Comparison of ENCODE assay signal across 26 cellular contexts in the genomic region with DNA sequence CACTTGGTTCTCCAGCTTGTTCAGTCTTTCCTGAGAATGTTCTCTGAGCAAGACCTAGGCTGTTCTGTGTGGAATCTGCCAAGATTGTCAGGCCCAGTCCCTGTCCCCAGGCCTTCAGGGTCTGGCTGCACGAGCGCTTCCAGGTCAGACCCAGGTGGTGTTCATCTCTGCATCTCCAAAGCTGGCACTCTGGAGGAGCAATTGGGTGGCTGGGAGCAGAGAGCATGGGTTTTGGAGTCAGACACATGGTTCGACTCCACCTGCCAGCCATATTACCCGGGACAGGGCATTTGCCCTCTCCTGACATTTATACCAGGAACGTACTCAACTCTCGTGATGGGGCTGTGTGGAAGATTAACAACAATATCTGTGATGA. TPM values are rescaled to one million over a fixed set of nuclear protein-coding genes. Genes with fewer than 3 reads are reported as not detected.
A peak's percentile ranks its signal among the peaks of the same experiment; 100 is the strongest.
DNase-seq lines count a peak whose midpoint lies in the region; ATAC-seq and TF ChIP-seq lines count a peak whose summit lies in the region.
"Had no signal": no experiment of that assay in that cellular context is flagged by ENCODE, and none has a peak within 500 bp of the region (broad histone marks: within the 10 kb centered on the region; RNA-seq: fewer than 3 reads in every experiment).

No MANE protein-coding gene starts in this region.

- TF ChIP-seq CTCF in Peyer's patch (IDR thresholded peaks at IDR 0.05): no peak

- peaks cover 0 to 8% (median 0%) of the 10 kb centered on the region in 4 donors for H3K4me1 ChIP-seq in Peyer's patch
- H3K4me1 ChIP-seq: breast epithelium had no signal

- peaks cover 84% of the 10 kb centered on the region for H3K36me3 Mint-ChIP-seq in activated naive CD8-positive, alpha-beta T cell treated with anti-CD3 and anti-CD28 coated beads for 36 hours
- peaks cover 87% of the 10 kb centered on the region for H3K36me3 Mint-ChIP-seq in stimulated activated effector memory CD8-positive, alpha-beta T cell treated with anti-CD3 and anti-CD28 coated beads, Interleukin-12 subunit alpha, Interleukin-12 subunit beta, amount 100 ng/mL, for 72 hours
- H3K36me3 Mint-ChIP-seq: IgD-negative memory B cell, WTC11 had no signal

- H3K4me3 ChIP-seq in Peyer's patch: no peak overlapping the region
- H3K4me3 ChIP-seq: BLaER1 treated with 17β-estradiol and CSF1 and Interleukin-3, amounts not matched to agents 10 nM and 100 nM; breast epithelium; skin epidermis had no signal

- H3K27me3 Mint-ChIP-seq in activated naive CD8-positive, alpha-beta T cell treated with anti-CD3 and anti-CD28 coated beads for 36 hours: no peaks in the 10 kb centered on the region
- H3K27me3 Mint-ChIP-seq: IgD-negative memory B cell, naive B cell had no signal

- H3K4me3 Mint-ChIP-seq in activated naive CD8-positive, alpha-beta T cell treated with anti-CD3 and anti-CD28 coated beads for 36 hours: peak overlapping the region; percentile 73
- peak overlapping the region; percentile 76 for H3K4me3 Mint-ChIP-seq in stimulated activated effector memory CD8-positive, alpha-beta T cell treated with anti-CD3 and anti-CD28 coated beads, Interleukin-12 subunit alpha, Interleukin-12 subunit beta, amount 100 ng/mL, for 72 hours
- H3K4me3 Mint-ChIP-seq: H9, WTC11 had no signal

- H3K27ac Mint-ChIP-seq in activated naive CD8-positive, alpha-beta T cell treated with anti-CD3 and anti-CD28 coated beads for 36 hours: peak overlapping the region; percentile 99
- peak overlapping the region; percentile 95 for H3K27ac Mint-ChIP-seq in stimulated activated effector memory CD8-positive, alpha-beta T cell treated with anti-CD3 and anti-CD28 coated beads, Interleukin-12 subunit alpha, Interleukin-12 subunit beta, amount 100 ng/mL, for 72 hours
- H3K27ac Mint-ChIP-seq: H9, WTC11 had no signal

- H3K4me1 Mint-ChIP-seq in activated naive CD8-positive, alpha-beta T cell treated with anti-CD3 and anti-CD28 coated beads for 36 hours: peaks cover 96% of the 10 kb centered on the region
- H3K4me1 Mint-ChIP-seq in stimulated activated effector memory CD8-positive, alpha-beta T cell treated with anti-CD3 and anti-CD28 coated beads, Interleukin-12 subunit alpha, Interleukin-12 subunit beta, amount 100 ng/mL, for 72 hours: peaks cover 85% of the 10 kb centered on the region
- H3K4me1 Mint-ChIP-seq: H9, WTC11 had no signal

- TF ChIP-seq POLR2A in Peyer's patch (IDR thresholded peaks at IDR 0.05): no peak

- H3K36me3 ChIP-seq in Peyer's patch: no peaks in the 10 kb centered on the region
- H3K36me3 ChIP-seq: BLaER1 treated with 17β-estradiol and CSF1 and Interleukin-3, amounts not matched to agents 10 nM and 100 nM; breast epithelium had no signal

- no peaks in the 10 kb centered on the region for H3K27me3 ChIP-seq in Peyer's patch
- H3K27me3 ChIP-seq: BLaER1 treated with 17β-estradiol and CSF1 and Interleukin-3, amounts not matched to agents 10 nM and 100 nM; breast epithelium had no signal

- ATAC-seq in stimulated activated effector memory CD8-positive, alpha-beta T cell treated with anti-CD3 and anti-CD28 coated beads, Interleukin-12 subunit alpha, Interleukin-12 subunit beta, amount 100 ng/mL, for 72 hours: no peak
- ATAC-seq: PC-3, Right ventricle myocardium inferior, WTC11 had no signal

- no peaks in the 10 kb centered on the region for H3K9me3 Mint-ChIP-seq in activated naive CD8-positive, alpha-beta T cell treated with anti-CD3 and anti-CD28 coated beads for 36 hours
- no peaks in the 10 kb centered on the region for H3K9me3 Mint-ChIP-seq in stimulated activated effector memory CD8-positive, alpha-beta T cell treated with anti-CD3 and anti-CD28 coated beads, Interleukin-12 subunit alpha, Interleukin-12 subunit beta, amount 100 ng/mL, for 72 hours
- H3K9me3 Mint-ChIP-seq: H9, IgD-negative memory B cell, naive B cell, WTC11 had no signal

- peak; percentile 59 for DNase-seq in activated effector memory CD4-positive, alpha-beta T cell treated with anti-CD3 and anti-CD28 coated beads, Interleukin-2, amount 50 U/mL, for 16 hours
- DNase-seq in activated effector memory CD4-positive, alpha-beta T cell treated with Interleukin-2 at 50 U/mL for 16 hours: no peak
- DNase-seq in Peyer's patch (no peak), COLO668 (lab: John Stamatoyannopoulos, UW; ENCODE audit: unreplicated experiment) (no peak), UCSD-AML1 (lab: John Stamatoyannopoulos, UW; ENCODE audit: unreplicated experiment) (no peak)
- no peak for DNase-seq in activated naive CD8-positive, alpha-beta T cell treated with anti-CD3 and anti-CD28 coated beads for 36 hours
- no peak for DNase-seq in stimulated activated effector memory CD8-positive, alpha-beta T cell treated with anti-CD3 and anti-CD28 coated beads, Interleukin-12 subunit alpha, Interleukin-12 subunit beta, amount 100 ng/mL, for 72 hours (ENCODE audit: low spot score in 2 of 2)
- DNase-seq: amniotic stem cell, H9, naive B cell, NCI-H1092, NCI-H187, NCI-H2171 treated with DMSO at 0.1 percent for 48 hours, NCI-H524, PC-3, trophoblast cell had no signal

- H3K27ac ChIP-seq in Peyer's patch: peak overlapping the region in 3 of 4 donors; percentile 1 to 56 (median 32)
- H3K27ac ChIP-seq: BLaER1 treated with 17β-estradiol and CSF1 and Interleukin-3, amounts not matched to agents 10 nM and 100 nM; breast epithelium; epithelial cell of prostate had no signal

- no peaks in the 10 kb centered on the region for H3K9me3 ChIP-seq in Peyer's patch
- H3K9me3 ChIP-seq: BLaER1 treated with 17β-estradiol and CSF1 and Interleukin-3, amounts not matched to agents 10 nM and 100 nM; breast epithelium had no signal

RNA-seq across cellular contexts. Expression of gene CD5, which starts 8.8 kb away (rescaled TPM):
- 1 to 10 TPM; 1.5 to 8.3 (median 3.7) TPM for total RNA-seq in Peyer's patch
- 100 to 1,000 TPM; 196 to 197 TPM for total RNA-seq in activated naive CD8-positive, alpha-beta T cell treated with anti-CD3 and anti-CD28 coated beads for 36 hours
- total RNA-seq: Daoy, glomerular endothelial cell, H9, osteoblast, Right ventricle myocardium inferior had no signal

RNA-seq across cellular contexts. Expression of gene VPS37C, which starts 50.2 kb away (rescaled TPM):
- total RNA-seq in Peyer's patch: 10 to 100 TPM; 28.9 to 56.9 (median 40.3) TPM
- 1 to 10 TPM; 8.1 to 8.8 TPM for total RNA-seq in activated naive CD8-positive, alpha-beta T cell treated with anti-CD3 and anti-CD28 coated beads for 36 hours

Comparison
In these comparisons a context has a peak if more than half of its experiments do, and no peak if none do; other contexts are left out.
1. RNA of gene CD5, which starts 8.8 kb away (total RNA-seq): 196 to 197 TPM in activated naive CD8-positive, alpha-beta T cell treated with anti-CD3 and anti-CD28 coated beads for 36 hours; 1.5 to 8.3 TPM in Peyer's patch; every median in the first group is over 10 times any median in the second.